In genomic region chr11:93700830-93701229, GRCh38 we compare ENCODE assay signal across 27 cellular contexts. TPM values are rescaled to one million over a fixed set of nuclear protein-coding genes. Genes with fewer than 3 reads are reported as not detected.
A peak's percentile ranks its signal among the peaks of the same experiment; 100 is the strongest.
DNase-seq lines count a peak whose midpoint lies in the region; ATAC-seq and TF ChIP-seq lines count a peak whose summit lies in the region.
"Had no signal": no experiment of that assay in that cellular context is flagged by ENCODE, and none has a peak within 500 bp of the region (broad histone marks: within the 10 kb centered on the region; RNA-seq: fewer than 3 reads in every experiment).

No MANE protein-coding gene starts in this region.

- H2AFZ ChIP-seq in GM23248, result no peak overlapping the region
- H2AFZ ChIP-seq: PC-9 had no signal

- TF ChIP-seq POLR2A in lower leg skin (IDR thresholded peaks at IDR 0.05) (no peak), upper lobe of left lung (IDR thresholded peaks at IDR 0.05) (no peak)

- H3K79me2 ChIP-seq in GM23248 (ENCODE audit: insufficient read depth), result peaks cover 5% of the 10 kb centered on the region; the same call in 1 of the 2 replicates

- H3K4me3 ChIP-seq in GM23248 (no peak overlapping the region), cardiac fibroblast (replicated peaks in 1 of 2; ENCODE audit: low read depth in 2 of 2, low read length in 2 of 2) (no peak overlapping the region), lower leg skin (ENCODE audit: low read depth, poor library complexity, severe bottlenecking) (no peak overlapping the region), upper lobe of left lung (no peak overlapping the region)
- H3K4me3 ChIP-seq: gastrocnemius medialis, pancreas, PC-9 had no signal

- ATAC-seq in upper lobe of left lung (ENCODE audit: low FRiP score in 2 of 2), result no peak
- ATAC-seq: activated T-helper 17 cell treated with anti-CD3 and anti-CD28 coated beads, Interleukin-2, amount 50 U/mL, for 72 hours; gastrocnemius medialis; pancreas had no signal

- no peak for TF ChIP-seq EP300 in upper lobe of left lung (IDR thresholded peaks at IDR 0.05)

- no peaks in the 10 kb centered on the region for H4K20me1 ChIP-seq in GM23248 (ENCODE audit: insufficient read depth)

- 93 to 96% methylated on average over 3 of the region's 3 CpGs for WGBS in GM23248 (ENCODE audit: low coverage in 1 of 2, low lambda C conversion rate in 2 of 2, missing lambda C conversion rate in 2 of 2), 2 experiments
- WGBS in lower leg skin, 2 donors, result 93 to 97% methylated on average over 3 of the region's 3 CpGs
- WGBS in upper lobe of left lung, 2 donors, result 93 to 96% methylated on average over 3 of the region's 3 CpGs

- H3F3A ChIP-seq in GM23248 (ENCODE audit: insufficient read depth), result no peaks in the 10 kb centered on the region

- H3K4me2 ChIP-seq in GM23248 (ENCODE audit: unreplicated experiment), result no peak overlapping the region
- H3K4me2 ChIP-seq: PC-9 had no signal

- intact Hi-C loops in lower leg skin (cut with DNase I; ENCODE audit: low total_unique reads), result no loop called here

- DNase-seq in GM23248 (peak; percentile 10), NCI-H226 (peak; percentile 28), cardiac fibroblast (ENCODE audit: low read depth in 2 of 2) (peak; percentile 55 to 57), myocyte (ENCODE audit: low read depth) (peak; percentile 75), lower leg skin (ENCODE audit: low spot score in 2 of 2) (no peak), upper lobe of left lung (no peak), SIG-M5 treated with dmso at 0.1 percent for 504 hours (lab: John Stamatoyannopoulos, UW; ENCODE audit: unreplicated experiment) (no peak), pons (ENCODE audit: low spot score) (no peak)
- DNase-seq: activated CD4-positive, alpha-beta T cell treated with anti-CD3 and anti-CD28 coated beads for 4 hours; activated naive CD4-positive, alpha-beta T cell treated with anti-CD3 and anti-CD28 coated beads, Interleukin-2, amount 50 U/mL, for 16 hours; DMS79 treated with DMSO at 0.1 percent for 48 hours; erythroblast; gastrocnemius medialis; GOT3; hypothalamus; KG1; left cardiac atrium; NCI-H1417; NCI-H2081; NCI-H2227 treated with DMSO at 0.1 percent for 48 hours; pancreas; PC-9; SIG-M5; stimulated activated CD4-positive, alpha-beta T cell treated with anti-CD3 and anti-CD28 coated beads, Interleukin-1b, Interleukin-23, amount 100 ng/mL, for 48 hours; stimulated activated naive CD4-positive, alpha-beta T cell treated with Interleukin-2 at 50 U/mL for 16 hours; T-helper 9 cell had no signal

- H3K4me1 ChIP-seq in GM23248 (ENCODE audit: insufficient read depth) (no peaks in the 10 kb centered on the region), upper lobe of left lung (no peaks in the 10 kb centered on the region)
- H3K4me1 ChIP-seq: gastrocnemius medialis, pancreas had no signal

- TF ChIP-seq CTCF in cardiac fibroblast (IDR thresholded peaks at IDR 0.05; ENCODE audit: low read depth, low read length), result no peak
- TF ChIP-seq CTCF in lower leg skin (IDR thresholded peaks at IDR 0.05), result no peak
- TF ChIP-seq CTCF in upper lobe of left lung (IDR thresholded peaks at IDR 0.05), result no peak

- H3K9me3 ChIP-seq in GM23248 (ENCODE audit: low read depth), result no peaks in the 10 kb centered on the region
- H3K9me3 ChIP-seq in upper lobe of left lung, result no peaks in the 10 kb centered on the region
- H3K9me3 ChIP-seq: gastrocnemius medialis, pancreas had no signal

- H3K27ac ChIP-seq in GM23248, result no peak overlapping the region
- H3K27ac ChIP-seq in upper lobe of left lung, result no peak overlapping the region
- H3K27ac ChIP-seq: gastrocnemius medialis, pancreas, PC-9 had no signal

- in situ Hi-C loops in GM23248 (cut with MboI), result no loop called here

- no peaks in the 10 kb centered on the region for H3K9me2 ChIP-seq in GM23248 (ENCODE audit: insufficient read depth)

- no peaks in the 10 kb centered on the region for H3K27me3 ChIP-seq in GM23248 (replicated peaks; ENCODE audit: insufficient read depth)
- no peaks in the 10 kb centered on the region for H3K27me3 ChIP-seq in upper lobe of left lung
- H3K27me3 ChIP-seq: gastrocnemius medialis, pancreas had no signal

- H3K9ac ChIP-seq in GM23248, result no peak overlapping the region

- peaks cover 45% of the 10 kb centered on the region for H3K36me3 ChIP-seq in GM23248 (ENCODE audit: low read depth)
- H3K36me3 ChIP-seq in upper lobe of left lung, result peaks cover 25 to 72% (median 42%) of the 10 kb centered on the region in 4 donors

RNA-seq across cellular contexts. Expression of gene CEP295, which starts 39.3 kb away (rescaled TPM):
- 7.7 and 8.3 TPM in 2 replicates for total RNA-seq in GM23248 (2014; rRNA removed; shearing (Covaris generic))
- 2.3 and 2.4 TPM in 2 replicates for polyA plus RNA-seq in GM23248 (2016; fragmentation: Nextera tagmentation; extraction: Ambion mirVana)
- total RNA-seq in myocyte, result 18.6 and 19.3 TPM in 2 replicates
- polyA plus RNA-seq in myocyte (2012), result 2.6 TPM
- total RNA-seq in lower leg skin, result 10 to 100 TPM; 10.4 to 24.1 (median 12.4) TPM
- total RNA-seq in upper lobe of left lung, result 10 to 100 TPM in 3 of 6 donors, 1 to 10 TPM in 3; 7.0 to 28.3 (median 11.2) TPM

RNA-seq across cellular contexts. Expression of gene TAF1D, which starts 40.5 kb away (rescaled TPM):
- total RNA-seq in GM23248 (2014; rRNA removed; shearing (Covaris generic)), result 124 and 127 TPM in 2 replicates
- 48.0 and 60.7 TPM in 2 replicates for polyA plus RNA-seq in GM23248 (2016; fragmentation: Nextera tagmentation; extraction: Ambion mirVana)
- total RNA-seq in myocyte, result 210 and 246 TPM in 2 replicates
- polyA plus RNA-seq in myocyte (2012), result 42.0 TPM
- total RNA-seq in lower leg skin, result 10 to 100 TPM; 45.2 to 92.5 (median 70.0) TPM
- 100 to 1,000 TPM in 2 of 6 donors, 10 to 100 TPM in 4; 70.5 to 195 (median 88.5) TPM for total RNA-seq in upper lobe of left lung

RNA-seq across cellular contexts. Expression of gene C11orf54, which starts 40.6 kb away (rescaled TPM):
- 12.5 and 13.7 TPM in 2 replicates for total RNA-seq in GM23248 (2014; rRNA removed; shearing (Covaris generic))
- polyA plus RNA-seq in GM23248 (2016; fragmentation: Nextera tagmentation; extraction: Ambion mirVana), result 13.5 and 16.1 TPM in 2 replicates
- 52.4 and 61.4 TPM in 2 replicates for total RNA-seq in myocyte
- polyA plus RNA-seq in myocyte (2012), result 14.0 TPM
- total RNA-seq in lower leg skin, result 10 to 100 TPM; 25.3 to 35.7 (median 32.5) TPM
- total RNA-seq in upper lobe of left lung, result 10 to 100 TPM; 23.6 to 81.3 (median 39.8) TPM

Comparison
In these comparisons a context has a peak if more than half of its experiments do, and no peak if none do; other contexts are left out.
1. DNase-seq: peak in GM23248 (single experiment), NCI-H226 (single experiment), cardiac fibroblast (2 of 2) and myocyte (single experiment); none in lower leg skin (0 of 2), upper lobe of left lung (0 of 2), SIG-M5 treated with dmso at 0.1 percent for 504 hours (single experiment) and pons (single experiment).